In the genomic region with DNA sequence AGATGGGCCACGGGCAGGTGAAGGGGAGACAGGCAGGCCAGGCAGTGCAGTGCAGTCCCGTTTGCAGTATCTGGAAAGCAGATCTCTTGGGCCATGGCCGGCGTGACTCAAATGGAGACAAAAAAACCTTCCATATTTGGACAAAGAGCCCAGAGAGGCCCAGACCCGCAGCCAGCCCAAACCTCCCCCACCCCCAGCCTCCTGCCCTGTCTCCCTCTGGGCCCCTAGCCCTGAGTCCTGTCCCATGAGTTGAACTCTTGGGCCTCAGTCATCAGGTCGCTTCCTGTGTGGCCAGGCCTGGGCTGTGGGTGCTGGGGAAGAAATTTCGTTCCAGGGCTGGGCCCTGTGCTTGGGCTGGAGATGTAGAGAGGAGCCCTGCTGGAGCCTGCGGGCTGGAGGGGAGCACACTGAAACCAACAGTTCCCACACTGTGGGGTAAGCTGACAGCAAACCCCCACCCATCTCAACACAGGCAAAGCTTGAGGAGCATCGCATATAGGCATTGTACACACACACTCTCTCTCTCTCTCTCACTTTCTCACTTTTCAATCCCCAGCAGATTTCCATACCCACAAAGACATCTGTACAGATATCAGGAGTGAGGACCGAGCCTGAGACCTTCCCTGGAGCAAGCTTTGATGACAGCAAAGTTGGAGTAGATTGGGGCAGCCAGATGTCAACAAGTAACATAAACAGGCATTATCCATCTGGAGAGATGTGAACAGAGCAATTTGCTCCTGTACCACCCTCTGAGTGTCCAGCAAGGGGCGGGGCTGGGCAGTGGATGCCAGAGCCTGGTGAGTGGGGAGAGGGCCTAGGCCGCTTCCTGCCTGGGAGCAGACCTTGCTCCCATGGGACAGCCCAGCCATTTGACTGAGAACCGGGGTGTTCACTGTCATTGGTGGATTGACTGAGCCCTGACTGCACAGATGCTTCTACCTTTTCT, we compare ENCODE assay signal across 1 cellular context.
TF ChIP-seq lines count a peak whose summit lies in the region.

No MANE protein-coding gene starts in this region.

TF ChIP-seq in K562, 482 proteins besides CTCF, POLR2A, EP300 and RAD21 (continued from another document):
- TF ChIP-seq ZNF277 (CRISPR knock-in tag; IDR thresholded peaks at IDR 0.05; ENCODE audit: borderline replicate concordance) (no peak), MGA (IDR thresholded peaks at IDR 0.05) (no peak), ZNF695 (CRISPR knock-in tag; IDR thresholded peaks at IDR 0.05) (no peak), PPARD (CRISPR knock-in tag; IDR thresholded peaks at IDR 0.05) (no peak), BRF1 (IDR thresholded peaks at IDR 0.05; ENCODE audit: borderline replicate concordance, extremely low read depth, insufficient read length) (no peak)
